ENCODE assay signal across 1 cellular context in genomic region chr7:75987026-75987804, GRCh38.
A peak's percentile ranks its signal among the peaks of the same experiment; 100 is the strongest.
TF ChIP-seq lines count a peak whose summit lies in the region.

No MANE protein-coding gene starts in this region.

TF ChIP-seq in HepG2, 621 proteins besides CTCF, POLR2A, EP300 and RAD21 (continued from another document and continues in another):
- TF ChIP-seq THAP8 (CRISPR knock-in tag; IDR thresholded peaks at IDR 0.05; ENCODE audit: borderline replicate concordance), result no peak
- TF ChIP-seq MBNL3 (CRISPR knock-in tag; conservative IDR thresholded peaks at IDR 0.05), result no peak
- no peak for TF ChIP-seq ZBTB34 (CRISPR knock-in tag; IDR thresholded peaks at IDR 0.05)
- peak; percentile 30; the same call in 1 of the 2 replicates for TF ChIP-seq ZBTB38 (CRISPR knock-in tag; IDR thresholded peaks at IDR 0.05)
- TF ChIP-seq ZIK1 (CRISPR knock-in tag; IDR thresholded peaks at IDR 0.05; ENCODE audit: borderline replicate concordance, low read depth), result no peak
- TF ChIP-seq HOXA5 (CRISPR knock-in tag; IDR thresholded peaks at IDR 0.05), result no peak
- peak; percentile 88; the same call in 1 of the 2 replicates for TF ChIP-seq PAF1 (CRISPR knock-in tag; IDR thresholded peaks at IDR 0.05)
- no peak for TF ChIP-seq ZNF550 (CRISPR knock-in tag; IDR thresholded peaks at IDR 0.05; ENCODE audit: borderline replicate concordance)
- no peak for TF ChIP-seq MTF2 (CRISPR knock-in tag; IDR thresholded peaks at IDR 0.05; ENCODE audit: borderline replicate concordance)
- TF ChIP-seq JUN (CRISPR knock-in tag; IDR thresholded peaks at IDR 0.05), result no peak
- no peak for TF ChIP-seq ZBED4 (CRISPR knock-in tag; IDR thresholded peaks at IDR 0.05; ENCODE audit: borderline replicate concordance)
- TF ChIP-seq ZNF251 (CRISPR knock-in tag; IDR thresholded peaks at IDR 0.05), result no peak
- no peak for TF ChIP-seq HDAC1 (CRISPR knock-in tag; IDR thresholded peaks at IDR 0.05)
- no peak for TF ChIP-seq ZNF20 (CRISPR knock-in tag; IDR thresholded peaks at IDR 0.05)
- TF ChIP-seq ZNF256 (CRISPR knock-in tag; conservative IDR thresholded peaks at IDR 0.05), result no peak
- no peak for TF ChIP-seq CENPBD1 (CRISPR knock-in tag; IDR thresholded peaks at IDR 0.05; ENCODE audit: borderline replicate concordance, low read depth)
- peak; percentile 92 for TF ChIP-seq AGO2 (optimal IDR thresholded peaks at IDR 0.05; ENCODE audit: low read depth, low read length)
- TF ChIP-seq ZBTB3 (CRISPR knock-in tag; IDR thresholded peaks at IDR 0.05; ENCODE audit: borderline replicate concordance, low read depth), result no peak
- no peak for TF ChIP-seq ZSCAN22 (CRISPR knock-in tag; IDR thresholded peaks at IDR 0.05)
- TF ChIP-seq SP140L (CRISPR knock-in tag; IDR thresholded peaks at IDR 0.05; ENCODE audit: borderline replicate concordance), result no peak
- TF ChIP-seq YEATS2 (CRISPR knock-in tag; IDR thresholded peaks at IDR 0.05; ENCODE audit: borderline replicate concordance), result no peak
- no peak for TF ChIP-seq CAMTA2 (CRISPR knock-in tag; IDR thresholded peaks at IDR 0.05; ENCODE audit: borderline replicate concordance)
- 0 out of 2 replicates have a peak, but pooled peaks have one; percentile 14 for TF ChIP-seq KDM2A (CRISPR knock-in tag; IDR thresholded peaks at IDR 0.05; ENCODE audit: borderline replicate concordance, low read depth)
- peak; percentile 82 for TF ChIP-seq SSRP1 (CRISPR knock-in tag; IDR thresholded peaks at IDR 0.05)
- TF ChIP-seq ZNF333 (CRISPR knock-in tag; IDR thresholded peaks at IDR 0.05; ENCODE audit: borderline replicate concordance), result no peak
- TF ChIP-seq ZNF720 (CRISPR knock-in tag; IDR thresholded peaks at IDR 0.05), result no peak
- no peak for TF ChIP-seq ZNF512B (CRISPR knock-in tag; IDR thresholded peaks at IDR 0.05; ENCODE audit: borderline replicate concordance)
- no peak for TF ChIP-seq ZNF816 (CRISPR knock-in tag; IDR thresholded peaks at IDR 0.05; ENCODE audit: borderline replicate concordance)
- no peak for TF ChIP-seq ELF3 (CRISPR knock-in tag; IDR thresholded peaks at IDR 0.05)
- TF ChIP-seq ZBTB20 (CRISPR knock-in tag; IDR thresholded peaks at IDR 0.05; ENCODE audit: borderline replicate concordance, low read depth), result no peak
- TF ChIP-seq JUND (CRISPR knock-in tag; IDR thresholded peaks at IDR 0.05), result no peak
- peak; percentile 12 for TF ChIP-seq RBM22 (optimal IDR thresholded peaks at IDR 0.05; ENCODE audit: low read length)
- TF ChIP-seq BATF2 (CRISPR knock-in tag; IDR thresholded peaks at IDR 0.05), result no peak
- TF ChIP-seq MED8 (CRISPR knock-in tag; IDR thresholded peaks at IDR 0.05; ENCODE audit: insufficient replicate concordance), result no peak
- TF ChIP-seq FOXK2 (IDR thresholded peaks at IDR 0.05), result no peak
- TF ChIP-seq THYN1 (CRISPR knock-in tag; IDR thresholded peaks at IDR 0.05; ENCODE audit: borderline replicate concordance, low read depth), result no peak
- no peak for TF ChIP-seq ZNF713 (CRISPR knock-in tag; IDR thresholded peaks at IDR 0.05)
- no peak for TF ChIP-seq ATF4 (CRISPR knock-in tag; IDR thresholded peaks at IDR 0.05)
- TF ChIP-seq BHLHE40 (IDR thresholded peaks at IDR 0.05; ENCODE audit: low read length), result no peak
- 0 out of 2 replicates have a peak, but pooled peaks have one; percentile 10 for TF ChIP-seq UBTF (CRISPR knock-in tag; IDR thresholded peaks at IDR 0.05)
- TF ChIP-seq NPAS2 (CRISPR knock-in tag; IDR thresholded peaks at IDR 0.05; ENCODE audit: borderline replicate concordance), result no peak
- 0 out of 2 replicates have a peak, but pooled peaks have one; percentile 21 for TF ChIP-seq HNRNPL (IDR thresholded peaks at IDR 0.05; ENCODE audit: low read depth, low read length)
- TF ChIP-seq ZNF652 (CRISPR knock-in tag; IDR thresholded peaks at IDR 0.05; ENCODE audit: borderline replicate concordance, low read depth), result no peak
- TF ChIP-seq HNF1B (CRISPR knock-in tag; IDR thresholded peaks at IDR 0.05), result no peak
- no peak for TF ChIP-seq STAG1 (CRISPR knock-in tag; IDR thresholded peaks at IDR 0.05)
- no peak for TF ChIP-seq ZNF768 (CRISPR knock-in tag; IDR thresholded peaks at IDR 0.05)
- TF ChIP-seq ZNF709 (CRISPR knock-in tag; IDR thresholded peaks at IDR 0.05), result no peak
- TF ChIP-seq HCFC1 (IDR thresholded peaks at IDR 0.05; ENCODE audit: low read depth, low read length), result no peak
- TF ChIP-seq ZNF703 (CRISPR knock-in tag; IDR thresholded peaks at IDR 0.05; ENCODE audit: borderline replicate concordance), result no peak
- TF ChIP-seq DNMT3B (CRISPR knock-in tag; conservative IDR thresholded peaks at IDR 0.05), result no peak
- no peak; the same call in 1 of the 2 replicates for TF ChIP-seq POLR2AphosphoS2 (IDR thresholded peaks at IDR 0.05; ENCODE audit: low read depth, low read length)
- TF ChIP-seq ZNF639 (CRISPR knock-in tag; conservative IDR thresholded peaks at IDR 0.05), result no peak
- no peak for TF ChIP-seq MED13 (CRISPR knock-in tag; IDR thresholded peaks at IDR 0.05)
